ENCODE assay signal across 17 cellular contexts in genomic region chr6:37956711-37957110, GRCh38.
A peak's percentile ranks its signal among the peaks of the same experiment; 100 is the strongest.
DNase-seq lines count a peak whose midpoint lies in the region; ATAC-seq, FAIRE-seq and TF ChIP-seq lines count a peak whose summit lies in the region.
"Had no signal": no experiment of that assay in that cellular context is flagged by ENCODE, and none has a peak within 500 bp of the region (broad histone marks: within the 10 kb centered on the region; RNA-seq: fewer than 3 reads in every experiment).

No MANE protein-coding gene starts in this region.

- H4K8ac ChIP-seq in H1 (ENCODE audit: extremely low read depth, insufficient read depth, low read length): no peak overlapping the region

- no peak overlapping the region for H2BK12ac ChIP-seq in H1 (ENCODE audit: low read depth, low read length)

- H3K27me3 ChIP-seq in H1 (replicated peaks in 1 of 4; ENCODE audit: control insufficient read depth in 3 of 4, extremely low read depth in 1 of 4, insufficient read depth in 3 of 4, low read length in 3 of 4): no peaks in the 10 kb centered on the region
- H3K27me3 ChIP-seq in pancreas: no peaks in the 10 kb centered on the region
- H3K27me3 ChIP-seq in spleen (replicated peaks in 1 of 7): no peaks in the 10 kb centered on the region
- H3K27me3 ChIP-seq in sigmoid colon: no peaks in the 10 kb centered on the region
- H3K27me3 ChIP-seq: BLaER1 had no signal

- TF ChIP-seq CTCF in H1 (IDR thresholded peaks at IDR 0.05; ENCODE audit: control extremely low read depth in 1 of 3, insufficient read depth in 1 of 3, low read depth in 1 of 3, low read length in 3 of 3) (no peak), pancreas (IDR thresholded peaks at IDR 0.05) (no peak), spleen (IDR thresholded peaks at IDR 0.05 in 8 of 11, conservative IDR thresholded peaks at IDR 0.05 in 3 of 11) (no peak), sigmoid colon (IDR thresholded peaks at IDR 0.05) (no peak)

- peaks cover 3 to 5% of the 10 kb centered on the region in 2 experiments for H4K20me1 ChIP-seq in H1 (replicated peaks in 1 of 2; ENCODE audit: control insufficient read depth in 1 of 2, insufficient read depth in 2 of 2, low read length in 2 of 2)

- H3K23me2 ChIP-seq in H1 (ENCODE audit: low read depth, low read length): no peaks in the 10 kb centered on the region

- no peak overlapping the region for H4K91ac ChIP-seq in H1 (replicated peaks; ENCODE audit: insufficient read length, low read length)

- H3K56ac ChIP-seq in H1 (replicated peaks; ENCODE audit: insufficient read length, low read depth, low read length): no peak overlapping the region

- no peak overlapping the region for H2BK20ac ChIP-seq in H1 (ENCODE audit: low read length)

- no peak overlapping the region for H3K4ac ChIP-seq in H1 (replicated peaks; ENCODE audit: insufficient read length, low read depth, low read length)

- H3K36me3 ChIP-seq in H1 (ENCODE audit: control insufficient read depth in 2 of 4, insufficient read depth in 4 of 4, low read length in 3 of 4) (no peaks in the 10 kb centered on the region), pancreas (no peaks in the 10 kb centered on the region), spleen (no peaks in the 10 kb centered on the region), sigmoid colon (no peaks in the 10 kb centered on the region)

- no peak overlapping the region for H2BK5ac ChIP-seq in H1 (ENCODE audit: low read depth, low read length)

- WGBS in H1 (ENCODE audit: extremely low coverage in 1 of 2, insufficient coverage in 1 of 2, insufficient read length in 1 of 2, insufficient replicate concordance in 2 of 2, low coverage in 1 of 2, low lambda C conversion rate in 2 of 2, missing lambda C conversion rate in 1 of 2), 2 experiments: 90% methylated on average over 3 of the region's 3 CpGs; no CpG with 5 or more reads in 1 of the 2 experiments
- WGBS in pancreas, 2 donors: 80 to 82% methylated on average over 3 of the region's 3 CpGs
- 57 to 69% (median 64%) methylated on average over 3 of the region's 3 CpGs for WGBS in spleen, 5 donors
- 82 to 83% methylated on average over 3 of the region's 3 CpGs for WGBS in sigmoid colon, 2 donors

- peaks cover 11% of the 10 kb centered on the region for H3K79me1 ChIP-seq in H1 (ENCODE audit: low read depth, low read length)

- H2AK5ac ChIP-seq in H1 (ENCODE audit: low read depth, low read length): no peak overlapping the region

- no peak for TF ChIP-seq EP300 in H1 (IDR thresholded peaks at IDR 0.05; ENCODE audit: borderline replicate concordance in 1 of 2, low read depth in 2 of 2, low read length in 2 of 2)
- TF ChIP-seq EP300 in sigmoid colon (IDR thresholded peaks at IDR 0.05): no peak

- H3K9ac ChIP-seq in H1 (replicated peaks in 1 of 4; ENCODE audit: extremely low read depth in 1 of 4, low read depth in 3 of 4, low read length in 3 of 4): no peak overlapping the region
- H3K9ac ChIP-seq: BLaER1 had no signal

- no peak overlapping the region for H3K4me2 ChIP-seq in H1 (ENCODE audit: insufficient read depth in 1 of 2, low read depth in 2 of 2, low read length in 2 of 2)
- H3K4me2 ChIP-seq: BLaER1 had no signal

- TF ChIP-seq RAD21 in H1 (IDR thresholded peaks at IDR 0.05 in 1 of 2, conservative IDR thresholded peaks at IDR 0.05 in 1 of 2; ENCODE audit: low read depth in 2 of 2, low read length in 2 of 2): no peak

- H3K27ac ChIP-seq in H1 (ENCODE audit: low read depth, low read length) (no peak overlapping the region), pancreas (no peak overlapping the region), spleen (no peak overlapping the region), sigmoid colon (no peak overlapping the region)
- H3K27ac ChIP-seq: BLaER1 had no signal

- POLR2A ChIA-PET in H1 (lab: Charles Lee; ENCODE audit: partially characterized antibody): no interaction called here

- H2BK120ac ChIP-seq in H1 (replicated peaks; ENCODE audit: low read depth, low read length): no peak overlapping the region

- H3K23ac ChIP-seq in H1 (ENCODE audit: insufficient read length): no peak overlapping the region

- FAIRE-seq in GM18507 (lab: Jason Lieb, UNC) (peak; percentile 59), H1 (lab: Jason Lieb, UNC) (peak; percentile 66), pancreas (lab: Jason Lieb, UNC) (no peak)
- FAIRE-seq: HepG2 had no signal

- H3K79me2 ChIP-seq in H1 (ENCODE audit: control insufficient read depth in 1 of 2, insufficient read depth in 2 of 2, low read length in 2 of 2): peaks cover 0 to 59% of the 10 kb centered on the region in 2 experiments; a peak in 2 of 4 replicates

- CTCF ChIA-PET in H1 (lab: Charles Lee; ENCODE audit: partially characterized antibody): no interaction called here

- ATAC-seq in Right ventricle myocardium inferior: peak; percentile 57
- ATAC-seq in left ventricle myocardium superior: peak; percentile 74
- ATAC-seq in pancreas: no peak
- ATAC-seq: HepG2 had no signal

- no peak overlapping the region for H3K14ac ChIP-seq in H1 (ENCODE audit: insufficient read length)

- H4K5ac ChIP-seq in H1 (ENCODE audit: insufficient read length, low read depth, low read length): no peak overlapping the region

- H3K4me1 ChIP-seq in H1 (replicated peaks in 1 of 4; ENCODE audit: control insufficient read depth in 3 of 4, insufficient read depth in 4 of 4, low read length in 3 of 4) (peaks cover 0 to 3% (median 1%) of the 10 kb centered on the region in 4 experiments; a peak in 2 of 7 replicates), pancreas (peaks cover 0 to 11% (median 10%) of the 10 kb centered on the region in 3 donors), spleen (peaks cover 6 to 98% (median 55%) of the 10 kb centered on the region in 6 donors), sigmoid colon (peaks cover 0 to 40% (median 9%) of the 10 kb centered on the region in 4 donors)

- no peak for TF ChIP-seq POLR2A in H1 (IDR thresholded peaks at IDR 0.05; ENCODE audit: control extremely low read depth in 1 of 2, low read depth in 2 of 2, low read length in 2 of 2)
- no peak for TF ChIP-seq POLR2A in spleen (IDR thresholded peaks at IDR 0.05)
- TF ChIP-seq POLR2A in sigmoid colon (IDR thresholded peaks at IDR 0.05): no peak

- no peak for DNase-seq in Right ventricle myocardium inferior (ENCODE audit: missing footprints)
- no peak for DNase-seq in cardiac septum (ENCODE audit: low spot score)
- DNase-seq in GM18507 (ENCODE audit: extremely low spot score, insufficient read length, low read depth): no peak
- no peak for DNase-seq in H1 (ENCODE audit: low read depth in 1 of 2, low spot score in 2 of 2)
- DNase-seq in left ventricle myocardium superior: no peak
- DNase-seq in pancreas: no peak
- no peak for DNase-seq in spleen
- no peak for DNase-seq in sigmoid colon
- DNase-seq: 8988T; CD4-positive, alpha-beta memory T cell; DMS153; DMS79; GDM1; GOT3; H9 had no signal

- H3K4me3 ChIP-seq in H1 (ENCODE audit: extremely low read depth in 1 of 4, insufficient read depth in 2 of 4, low read depth in 3 of 4, low read length in 4 of 4) (no peak overlapping the region), pancreas (no peak overlapping the region), spleen (no peak overlapping the region), sigmoid colon (no peak overlapping the region)
- H3K4me3 ChIP-seq: BLaER1 had no signal

- no peak overlapping the region for H3K18ac ChIP-seq in H1 (ENCODE audit: extremely low read depth, low read length)

- no peak overlapping the region for H2BK15ac ChIP-seq in H1 (ENCODE audit: low read length)

- intact Hi-C loops in Right ventricle myocardium inferior (cut with DNase I): no loop called here
- intact Hi-C loops in cardiac septum (cut with DNase I): no loop called here
- intact Hi-C loops in left ventricle myocardium superior (cut with micrococcal nuclease): no loop called here
- intact Hi-C loops in pancreas (cut with DNase I): no loop called here
- intact Hi-C loops in spleen (cut with DNase I; ENCODE audit: low total_unique reads): no loop called here
- intact Hi-C loops in sigmoid colon (cut with DNase I): no loop called here

- H3K9me3 ChIP-seq in H1 (ENCODE audit: insufficient read depth in 2 of 2, low read depth in 1 of 2, low read length in 1 of 2) (no peaks in the 10 kb centered on the region), pancreas (no peaks in the 10 kb centered on the region), spleen (no peaks in the 10 kb centered on the region), sigmoid colon (no peaks in the 10 kb centered on the region)

- no peak overlapping the region for H2AFZ ChIP-seq in H1 (ENCODE audit: low read length)

TF ChIP-seq in H1, 55 proteins besides CTCF, POLR2A, EP300 and RAD21:
- no peak for TF ChIP-seq BACH1 (IDR thresholded peaks at IDR 0.05; ENCODE audit: low read length)
- TF ChIP-seq ATF3 (IDR thresholded peaks at IDR 0.05; ENCODE audit: insufficient read depth, low read depth, low read length): no peak
- TF ChIP-seq POLR2AphosphoS5 (IDR thresholded peaks at IDR 0.05; ENCODE audit: low read depth, low read length): no peak
- TF ChIP-seq SRF (IDR thresholded peaks at IDR 0.05; ENCODE audit: low read depth, low read length): no peak
- TF ChIP-seq CHD1 (IDR thresholded peaks at IDR 0.05; ENCODE audit: low read depth, low read length): no peak
- TF ChIP-seq CBX8 (IDR thresholded peaks at IDR 0.05; ENCODE audit: borderline replicate concordance, low read depth, low read length): no peak

Comparison
In these comparisons a context has a peak if more than half of its experiments do, and no peak if none do; other contexts are left out.
1. ATAC-seq: peak in Right ventricle myocardium inferior (single experiment) and left ventricle myocardium superior (single experiment); none in pancreas (0 of 4).